20 cellular contexts compared by ENCODE assay signal in the genomic region with DNA sequence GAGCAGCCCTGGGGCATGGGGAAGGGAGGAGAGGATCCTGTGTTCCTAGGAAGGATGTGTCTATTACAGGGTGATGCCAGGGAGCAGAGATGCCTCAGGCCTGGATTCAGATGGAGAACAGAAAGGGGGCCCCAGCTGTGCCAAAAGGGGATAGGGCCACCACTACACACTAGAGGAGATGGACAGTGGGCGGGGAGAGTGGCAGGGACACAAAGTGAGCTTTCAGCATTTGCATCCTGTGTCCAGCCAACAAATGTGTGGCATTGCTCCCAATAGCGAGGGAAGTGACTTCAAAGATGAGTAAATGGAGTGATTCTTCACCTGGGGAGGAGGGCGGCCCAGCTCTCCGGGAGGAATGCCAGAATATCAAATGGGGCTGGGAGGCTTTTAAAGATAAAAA.
"Had no signal": no experiment of that assay in that cellular context is flagged by ENCODE, and none has a peak within 500 bp of the region (broad histone marks: within the 10 kb centered on the region; RNA-seq: fewer than 3 reads in every experiment).

No MANE protein-coding gene starts in this region.

- H3K4me1 Mint-ChIP-seq: natural killer cell had no signal

- H3K4me3 ChIP-seq: heart right ventricle, psoas muscle, right lobe of liver, SK-N-MC, smooth muscle cell, suprapubic skin, upper lobe of left lung had no signal

- DNase-seq: activated CD4-positive, alpha-beta T cell treated with anti-CD3 and anti-CD28 coated beads, Interleukin-2, amount 10 ng/mL, durations not matched to agents 7 days and 5 days; activated CD8-positive, alpha-beta memory T cell treated with anti-CD3 and anti-CD28 coated beads for 24 hours; activated naive CD8-positive, alpha-beta T cell treated with anti-CD3 and anti-CD28 coated beads for 36 hours; aorta; foreskin keratinocyte; heart right ventricle; islet precursor cell; natural killer cell; psoas muscle; right lobe of liver; stimulated activated CD4-positive, alpha-beta T cell treated with anti-CD3 and anti-CD28 coated beads, Interleukin-4, amount 100 ng/mL, for 4 hours; stimulated activated CD8-positive, alpha-beta memory T cell treated with anti-CD3 and anti-CD28 coated beads, Interleukin-4, amount 100 ng/mL, for 48 hours; stimulated activated naive CD4-positive, alpha-beta T cell treated with Interleukin-2 at 50 U/mL for 16 hours; T-helper 9 cell; upper lobe of left lung had no signal

- H3K9me3 Mint-ChIP-seq: activated CD4-positive, alpha-beta T cell treated with anti-CD3 and anti-CD28 coated beads, Interleukin-2, amount 10 ng/mL, durations not matched to agents 7 days and 5 days; activated naive CD8-positive, alpha-beta T cell treated with anti-CD3 and anti-CD28 coated beads for 36 hours; activated T-helper 1 cell treated with anti-CD3 and anti-CD28 coated beads, Interleukin-12 subunit alpha, Interleukin-12 subunit beta, Interleukin-2, Interleukin-4 antibody, amounts not matched to agents 30 ng/mL and 10 ng/mL and 1 ng/mL, durations not matched to agents 14 hours and 24 hours and 36 hours; natural killer cell had no signal

- H3K4me3 Mint-ChIP-seq: activated CD4-positive, alpha-beta T cell treated with anti-CD3 and anti-CD28 coated beads, Interleukin-2, amount 10 ng/mL, durations not matched to agents 7 days and 5 days; activated naive CD8-positive, alpha-beta T cell treated with anti-CD3 and anti-CD28 coated beads for 36 hours; activated T-helper 1 cell treated with anti-CD3 and anti-CD28 coated beads, Interleukin-12 subunit alpha, Interleukin-12 subunit beta, Interleukin-2, Interleukin-4 antibody, amounts not matched to agents 30 ng/mL and 10 ng/mL and 1 ng/mL, durations not matched to agents 14 hours and 24 hours and 36 hours; natural killer cell had no signal

- H3K27me3 ChIP-seq: foreskin keratinocyte, heart right ventricle, right lobe of liver, suprapubic skin, upper lobe of left lung had no signal

- H3K9me3 ChIP-seq: heart right ventricle, neutrophil, psoas muscle, right lobe of liver, suprapubic skin, upper lobe of left lung had no signal

- H3K27ac Mint-ChIP-seq: activated CD4-positive, alpha-beta T cell treated with anti-CD3 and anti-CD28 coated beads, Interleukin-2, amount 10 ng/mL, durations not matched to agents 7 days and 5 days; activated naive CD8-positive, alpha-beta T cell treated with anti-CD3 and anti-CD28 coated beads for 36 hours; activated T-helper 1 cell treated with anti-CD3 and anti-CD28 coated beads, Interleukin-12 subunit alpha, Interleukin-12 subunit beta, Interleukin-2, Interleukin-4 antibody, amounts not matched to agents 30 ng/mL and 10 ng/mL and 1 ng/mL, durations not matched to agents 14 hours and 24 hours and 36 hours; natural killer cell had no signal

- H3K27me3 Mint-ChIP-seq: activated CD4-positive, alpha-beta T cell treated with anti-CD3 and anti-CD28 coated beads, Interleukin-2, amount 10 ng/mL, durations not matched to agents 7 days and 5 days; activated naive CD8-positive, alpha-beta T cell treated with anti-CD3 and anti-CD28 coated beads for 36 hours had no signal

- H3K36me3 ChIP-seq: heart right ventricle, neutrophil, right lobe of liver, suprapubic skin, upper lobe of left lung had no signal

- H3K27ac ChIP-seq: foreskin keratinocyte, heart right ventricle, neutrophil, psoas muscle, right lobe of liver, SK-N-MC, upper lobe of left lung had no signal

- H3K36me3 Mint-ChIP-seq: activated naive CD8-positive, alpha-beta T cell treated with anti-CD3 and anti-CD28 coated beads for 36 hours; natural killer cell had no signal

- H3K4me1 ChIP-seq: foreskin keratinocyte, right lobe of liver had no signal
